ENCODE assay signal across 13 cellular contexts in genomic region chr2:220966636-220967035, GRCh38.
A peak's percentile ranks its signal among the peaks of the same experiment; 100 is the strongest.
DNase-seq lines count a peak whose midpoint lies in the region; FAIRE-seq and TF ChIP-seq lines count a peak whose summit lies in the region.
"Had no signal": no experiment of that assay in that cellular context is flagged by ENCODE, and none has a peak within 500 bp of the region (broad histone marks: within the 10 kb centered on the region; RNA-seq: fewer than 3 reads in every experiment).

No MANE protein-coding gene starts in this region.

- H3K27me3 ChIP-seq in esophagus squamous epithelium, result no peaks in the 10 kb centered on the region

- WGBS in esophagus squamous epithelium, 2 donors, result 47 to 49% methylated on average over 3 of the region's 3 CpGs

- H3K4me3 ChIP-seq in fibroblast of pulmonary artery (replicated peaks; ENCODE audit: low read depth, low read length) (no peak overlapping the region), esophagus squamous epithelium (no peak overlapping the region)

- TF ChIP-seq POLR2A in H54 (IDR thresholded peaks at IDR 0.05; ENCODE audit: low read depth, low read length) (no peak), esophagus squamous epithelium (IDR thresholded peaks at IDR 0.05) (no peak)

- DNase-seq in H54 (ENCODE audit: insufficient read length, low spot score), result peak; percentile 30
- DNase-seq in SW480 (ENCODE audit: low spot score), result peak; percentile 1
- DNase-seq in fibroblast of pulmonary artery (ENCODE audit: low read depth), result peak; percentile 38
- DNase-seq in urothelium cell line (ENCODE audit: low spot score), result peak; percentile 29
- DNase-seq in esophagus squamous epithelium (lab: John Stamatoyannopoulos, UW), result no peak
- no peak for DNase-seq in NCI-H2107 treated with DMSO at 0.1 percent for 48 hours (lab: John Stamatoyannopoulos, UW; ENCODE audit: unreplicated experiment)
- DNase-seq in NCI-H1436 treated with DMSO at 0.1 percent for 48 hours (lab: John Stamatoyannopoulos, UW), result no peak
- DNase-seq: activated CD4-positive, alpha-beta memory T cell treated with anti-CD3 and anti-CD28 coated beads for 36 hours; COR-L47; effector memory CD8-positive, alpha-beta T cell; NCI-H187; NCI-H69 had no signal

- no peak for TF ChIP-seq CTCF in fibroblast of pulmonary artery (IDR thresholded peaks at IDR 0.05; ENCODE audit: low read length, missing control alignments)
- no peak for TF ChIP-seq CTCF in esophagus squamous epithelium (IDR thresholded peaks at IDR 0.05)

- no peaks in the 10 kb centered on the region for H3K9me3 ChIP-seq in esophagus squamous epithelium

- no peak overlapping the region for H3K27ac ChIP-seq in esophagus squamous epithelium

- intact Hi-C loops in esophagus squamous epithelium (cut with DNase I), result no loop called here

- H3K36me3 ChIP-seq in esophagus squamous epithelium, result no peaks in the 10 kb centered on the region

- FAIRE-seq in H54 (lab: Jason Lieb, UNC) (peak; percentile 98), urothelium cell line (lab: Jason Lieb, UNC) (no peak)
- FAIRE-seq: TTC549 had no signal

- no peaks in the 10 kb centered on the region for H3K4me1 ChIP-seq in esophagus squamous epithelium

Comparison
In these comparisons a context has a peak if more than half of its experiments do, and no peak if none do; other contexts are left out.
1. DNase-seq: peak in H54 (single experiment), SW480 (single experiment), fibroblast of pulmonary artery (single experiment) and urothelium cell line (single experiment); none in esophagus squamous epithelium (single experiment), NCI-H2107 treated with DMSO at 0.1 percent for 48 hours (single experiment) and NCI-H1436 treated with DMSO at 0.1 percent for 48 hours (single experiment).